In genomic region chr19:35718345-35719041, GRCh38 we compare ENCODE assay signal across 8 cellular contexts. TPM values are rescaled to one million over a fixed set of nuclear protein-coding genes. Genes with fewer than 3 reads are reported as not detected.
A peak's percentile ranks its signal among the peaks of the same experiment; 100 is the strongest.
DNase-seq lines count a peak whose midpoint lies in the region; ATAC-seq and TF ChIP-seq lines count a peak whose summit lies in the region.

No MANE protein-coding gene starts in this region.

- peak; percentile 86 for DNase-seq in activated CD4-positive, alpha-beta T cell treated with anti-CD3 and anti-CD28 coated beads, Interleukin-2, amount 10 ng/mL, durations not matched to agents 24 days and 14 days
- DNase-seq in effector CD4-positive, alpha-beta T cell: peak; percentile 27
- DNase-seq in testis: peak; percentile 45
- DNase-seq in NCI-H2196 treated with DMSO at 0.1 percent for 48 hours (lab: John Stamatoyannopoulos, UW; ENCODE audit: unreplicated experiment): no peak

- intact Hi-C loops in activated CD4-positive, alpha-beta T cell treated with anti-CD3 and anti-CD28 coated beads, Interleukin-2, amount 10 ng/mL, durations not matched to agents 24 days and 14 days (cut with micrococcal nuclease): loop anchor here (5.0 kb wide), 1 partner anchor 171 kb away; the partner anchor contains the start of gene TMEM147
- intact Hi-C loops in testis (cut with DNase I; ENCODE audit: low total_unique reads): loop anchor here (10.0 kb wide), 1 partner anchor 174 kb away; the partner anchor contains the start of gene TMEM147

- H3K27me3 Mint-ChIP-seq in activated CD4-positive, alpha-beta T cell treated with anti-CD3 and anti-CD28 coated beads, Interleukin-2, amount 10 ng/mL, durations not matched to agents 24 days and 14 days: no peaks in the 10 kb centered on the region

- H3K9me3 ChIP-seq in mononuclear cell (ENCODE audit: low read depth, low read length): no peaks in the 10 kb centered on the region
- H3K9me3 ChIP-seq in testis: no peaks in the 10 kb centered on the region

- H3K36me3 Mint-ChIP-seq in activated CD4-positive, alpha-beta T cell treated with anti-CD3 and anti-CD28 coated beads, Interleukin-2, amount 10 ng/mL, durations not matched to agents 24 days and 14 days (ENCODE audit: low read depth): peaks cover 67% of the 10 kb centered on the region

- no peaks in the 10 kb centered on the region for H3K27me3 ChIP-seq in mononuclear cell (ENCODE audit: insufficient read depth, low read length)
- H3K27me3 ChIP-seq in testis: no peaks in the 10 kb centered on the region

- H3K9me3 Mint-ChIP-seq in activated CD4-positive, alpha-beta T cell treated with anti-CD3 and anti-CD28 coated beads, Interleukin-2, amount 10 ng/mL, durations not matched to agents 24 days and 14 days: no peaks in the 10 kb centered on the region

- WGBS in testis, 2 donors: 0 to 1% methylated on average over 16 to 38 of the region's 42 CpGs

- H3K36me3 ChIP-seq in testis (ENCODE audit: low read depth, missing control alignments): no peaks in the 10 kb centered on the region

- H3K4me3 ChIP-seq in GM08714 (ENCODE audit: low read length): peak overlapping the region; percentile 83
- H3K4me3 ChIP-seq in mononuclear cell (ENCODE audit: low read length): peak overlapping the region; percentile 50
- H3K4me3 ChIP-seq in testis: peak overlapping the region; percentile 82 to 85

- TF ChIP-seq CTCF in testis (IDR thresholded peaks at IDR 0.05): no peak

- peak overlapping the region; percentile 94 for H3K4me3 Mint-ChIP-seq in activated CD4-positive, alpha-beta T cell treated with anti-CD3 and anti-CD28 coated beads, Interleukin-2, amount 10 ng/mL, durations not matched to agents 24 days and 14 days

- H3K27ac Mint-ChIP-seq in activated CD4-positive, alpha-beta T cell treated with anti-CD3 and anti-CD28 coated beads, Interleukin-2, amount 10 ng/mL, durations not matched to agents 24 days and 14 days: peak overlapping the region; percentile 92

- no peak for TF ChIP-seq POLR2A in testis (IDR thresholded peaks at IDR 0.05)

- peak overlapping the region; percentile 68 to 91 for H3K27ac ChIP-seq in testis

- peaks cover 39% of the 10 kb centered on the region for H3K4me1 Mint-ChIP-seq in activated CD4-positive, alpha-beta T cell treated with anti-CD3 and anti-CD28 coated beads, Interleukin-2, amount 10 ng/mL, durations not matched to agents 24 days and 14 days

- ATAC-seq in HG03354 (IDR thresholded peaks at IDR 0.05; ENCODE audit: poor library complexity, severe bottlenecking, unreplicated experiment) (peak; percentile 7), GM18519 (IDR thresholded peaks at IDR 0.05; ENCODE audit: low FRiP score, unreplicated experiment) (no peak)

- peaks cover 46% of the 10 kb centered on the region for H3K4me1 ChIP-seq in mononuclear cell (ENCODE audit: insufficient read depth, low read length)
- peaks cover 25% of the 10 kb centered on the region for H3K4me1 ChIP-seq in testis

RNA-seq across cellular contexts. Expression of gene KMT2B, which starts 0.7 kb away (rescaled TPM):
- total RNA-seq in activated CD4-positive, alpha-beta T cell treated with anti-CD3 and anti-CD28 coated beads, Interleukin-2, amount 10 ng/mL, durations not matched to agents 24 days and 14 days: 60.0 and 64.5 TPM in 2 replicates
- total RNA-seq in mononuclear cell (10.8 TPM), testis (100 to 1,000 TPM; 109 to 110 TPM)
- polyA plus RNA-seq in testis (ENCODE audit: insufficient read depth, low read depth, low replicate concordance): 73.3 TPM

RNA-seq across cellular contexts. Expression of gene ZBTB32, which starts 14.1 kb away (rescaled TPM):
- 140 and 142 TPM in 2 replicates for total RNA-seq in activated CD4-positive, alpha-beta T cell treated with anti-CD3 and anti-CD28 coated beads, Interleukin-2, amount 10 ng/mL, durations not matched to agents 24 days and 14 days
- total RNA-seq in mononuclear cell (0.42 TPM), testis (10 to 100 TPM; 26.1 to 32.5 TPM)
- polyA plus RNA-seq in testis (ENCODE audit: insufficient read depth, low read depth, low replicate concordance): 125 TPM

RNA-seq across cellular contexts. Expression of gene IGFLR1, which starts 23.8 kb away (rescaled TPM):
- total RNA-seq in activated CD4-positive, alpha-beta T cell treated with anti-CD3 and anti-CD28 coated beads, Interleukin-2, amount 10 ng/mL, durations not matched to agents 24 days and 14 days: 62.4 and 75.2 TPM in 2 replicates
- total RNA-seq in mononuclear cell (8.7 TPM), testis (10 to 100 TPM; 15.7 to 15.9 TPM)
- polyA plus RNA-seq in testis (ENCODE audit: insufficient read depth, low read depth, low replicate concordance): 9.9 TPM

RNA-seq across cellular contexts. Expression of gene U2AF1L4, which starts 26.7 kb away (rescaled TPM):
- total RNA-seq in activated CD4-positive, alpha-beta T cell treated with anti-CD3 and anti-CD28 coated beads, Interleukin-2, amount 10 ng/mL, durations not matched to agents 24 days and 14 days: 26.9 and 28.2 TPM in 2 replicates
- total RNA-seq in mononuclear cell (18.4 TPM), testis (10 to 100 TPM; 47.2 to 49.6 TPM)
- polyA plus RNA-seq in testis (ENCODE audit: insufficient read depth, low read depth, low replicate concordance): 45.3 TPM

RNA-seq across cellular contexts. Expression of gene PSENEN, which starts 27.0 kb away (rescaled TPM):
- total RNA-seq in activated CD4-positive, alpha-beta T cell treated with anti-CD3 and anti-CD28 coated beads, Interleukin-2, amount 10 ng/mL, durations not matched to agents 24 days and 14 days: 44.9 and 46.7 TPM in 2 replicates
- total RNA-seq in mononuclear cell (8.0 TPM), testis (100 to 1,000 TPM; 100 to 121 TPM)
- 303 TPM for polyA plus RNA-seq in testis (ENCODE audit: insufficient read depth, low read depth, low replicate concordance)

Comparison
In these comparisons a context has a peak if more than half of its experiments do, and no peak if none do; other contexts are left out.
1. RNA of gene ZBTB32, which starts 14.1 kb away (total RNA-seq): 140 to 142 TPM in activated CD4-positive, alpha-beta T cell treated with anti-CD3 and anti-CD28 coated beads, Interleukin-2, amount 10 ng/mL, durations not matched to agents 24 days and 14 days and 26.1 to 32.5 TPM in testis; 0.42 TPM in mononuclear cell (single experiment); every median in the first group is over 10 times any median in the second.
2. Peak in every context shown above with its lines, with median percentiles within 50 percentile points of each other: H3K4me3 ChIP-seq.